ENCODE assay signal across 1 cellular context in genomic region chr10:96719205-96719604, GRCh38.
TF ChIP-seq lines count a peak whose summit lies in the region.

No MANE protein-coding gene starts in this region.

TF ChIP-seq in WTC11, 78 proteins besides CTCF, POLR2A, EP300 and RAD21 (continued from another document):
- TF ChIP-seq ZNF425 (CRISPR knock-in tag; conservative IDR thresholded peaks at IDR 0.05): no peak
- no peak for TF ChIP-seq EMX1 (CRISPR knock-in tag; IDR thresholded peaks at IDR 0.05)
- no peak for TF ChIP-seq SMAD3 (CRISPR knock-in tag; IDR thresholded peaks at IDR 0.05; ENCODE audit: borderline replicate concordance)
- no peak for TF ChIP-seq CBFB (CRISPR knock-in tag; IDR thresholded peaks at IDR 0.05; ENCODE audit: low read depth)
- no peak for TF ChIP-seq ZNF138 (CRISPR knock-in tag; conservative IDR thresholded peaks at IDR 0.05)
- TF ChIP-seq TP53 (CRISPR knock-in tag; IDR thresholded peaks at IDR 0.05): no peak
- no peak for TF ChIP-seq AR (CRISPR knock-in tag; IDR thresholded peaks at IDR 0.05)
